In genomic region chr1:11654571-11655262, GRCh38 we compare ENCODE assay signal across 1 cellular context.
TF ChIP-seq lines count a peak whose summit lies in the region.

TSS of gene FBXO44 (plus strand) at chr1:11654877. CDS start at chr1:11655836, 959 bp downstream.

TF ChIP-seq in HCT116, 20 proteins besides CTCF, POLR2A, EP300 and RAD21 (continued from another document):
- TF ChIP-seq POLR2AphosphoS5 (IDR thresholded peaks at IDR 0.05; ENCODE audit: low read depth, low read length) (peak; percentile 12; the same call in 1 of the 2 replicates), EGR1 (IDR thresholded peaks at IDR 0.05; ENCODE audit: low read depth) (no peak), ELF1 (IDR thresholded peaks at IDR 0.05; ENCODE audit: borderline replicate concordance, low read depth) (no peak), TCF7L2 (IDR thresholded peaks at IDR 0.05; ENCODE audit: borderline replicate concordance, extremely low read depth, insufficient read depth, insufficient read length) (no peak), MAX (IDR thresholded peaks at IDR 0.05) (no peak)
